Comparison of ENCODE assay signal across 22 cellular contexts in the genomic region with DNA sequence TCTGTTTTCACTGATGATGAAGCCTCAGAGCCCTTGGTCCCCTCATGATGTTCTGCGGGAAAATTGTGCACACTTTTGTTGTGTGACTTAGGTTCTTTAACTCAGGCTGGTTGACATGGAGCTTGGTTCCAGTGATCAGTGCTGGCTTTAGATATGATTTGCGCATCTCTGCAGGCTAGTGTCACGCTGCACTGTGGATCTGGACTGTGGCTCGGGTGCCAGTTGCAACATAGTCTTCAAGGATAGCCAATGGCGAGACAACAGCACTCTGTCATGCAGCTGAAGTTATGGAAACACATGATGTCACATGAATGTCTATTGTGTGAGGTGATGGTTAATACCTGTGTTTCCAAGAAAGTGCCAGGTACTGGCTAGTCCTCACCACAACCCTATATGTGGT. TPM values are rescaled to one million over a fixed set of nuclear protein-coding genes. Genes with fewer than 3 reads are reported as not detected.
DNase-seq lines count a peak whose midpoint lies in the region; ATAC-seq and TF ChIP-seq lines count a peak whose summit lies in the region.
"Had no signal": no experiment of that assay in that cellular context is flagged by ENCODE, and none has a peak within 500 bp of the region (broad histone marks: within the 10 kb centered on the region; RNA-seq: fewer than 3 reads in every experiment).

No MANE protein-coding gene starts in this region.

- no peak overlapping the region for H3K4me3 ChIP-seq in IMR-90 (ENCODE audit: insufficient read depth, low read depth, low read length)
- H3K4me3 ChIP-seq in adrenal gland: no peak overlapping the region
- peak overlapping the region in 1 of 2 donors; percentile 19 for H3K4me3 ChIP-seq in muscle layer of duodenum (ENCODE audit: low read depth in 1 of 2, low read length in 2 of 2)
- no peak overlapping the region for H3K4me3 ChIP-seq in subcutaneous abdominal adipose tissue (ENCODE audit: low read depth in 1 of 5, low read length in 5 of 5)
- H3K4me3 ChIP-seq: BLaER1 had no signal

- H2BK120ac ChIP-seq in IMR-90 (ENCODE audit: low read depth, low read length): no peak overlapping the region; the same call in 1 of the 2 replicates

- peaks cover 76% of the 10 kb centered on the region for H4K20me1 ChIP-seq in IMR-90 (ENCODE audit: insufficient read depth, low read length)
- H4K20me1 ChIP-seq: BLaER1 had no signal

- H3K27ac ChIP-seq in IMR-90 (ENCODE audit: insufficient read depth, low read length) (no peak overlapping the region), adrenal gland (peak overlapping the region; percentile 28 to 93 (median 73)), muscle layer of duodenum (ENCODE audit: low read length) (peak overlapping the region; percentile 52), subcutaneous abdominal adipose tissue (ENCODE audit: low read depth, low read length) (peak overlapping the region; percentile 92)
- H3K27ac ChIP-seq: BLaER1 had no signal

- H3K9me1 ChIP-seq in IMR-90 (ENCODE audit: insufficient read depth, low read length): peaks cover 35% of the 10 kb centered on the region

- H3K23ac ChIP-seq in IMR-90 (ENCODE audit: low read depth, low read length): peak overlapping the region; percentile 60; the same call in 1 of the 2 replicates

- peaks cover 4% of the 10 kb centered on the region for H3K9me3 Mint-ChIP-seq in mesothelial cell of epicardium
- H3K9me3 Mint-ChIP-seq: CD4-positive, alpha-beta T cell; H9 had no signal

- peak overlapping the region; percentile 37; the same call in 1 of the 2 replicates for H2BK20ac ChIP-seq in IMR-90 (ENCODE audit: low read depth, low read length)

- H2BK15ac ChIP-seq in IMR-90 (ENCODE audit: low read depth, low read length): peak overlapping the region; percentile 19; the same call in 1 of the 3 replicates

- TF ChIP-seq POLR2A in IMR-90 (IDR thresholded peaks at IDR 0.05; ENCODE audit: low read depth, low read length) (no peak), adrenal gland (IDR thresholded peaks at IDR 0.05) (no peak)

- H4K8ac ChIP-seq in IMR-90 (ENCODE audit: low read depth in 2 of 2, low read length in 2 of 2): no peak overlapping the region

- 0 out of 2 replicates have a peak overlapping the region, but pooled peaks have one; percentile 41 for H2AK5ac ChIP-seq in IMR-90 (ENCODE audit: low read depth, low read length)

- H3K18ac ChIP-seq in IMR-90 (ENCODE audit: low read depth, low read length): no peak overlapping the region

- no TSS peak for BruUV-seq in IMR-90 (replicated peaks; lab: Mats Ljungman, UMichigan)

- no peaks in the 10 kb centered on the region for H3K9me3 ChIP-seq in IMR-90 (ENCODE audit: control insufficient read depth, insufficient read depth, low read length)
- no peaks in the 10 kb centered on the region for H3K9me3 ChIP-seq in adrenal gland (replicated peaks in 1 of 3)
- H3K9me3 ChIP-seq in muscle layer of duodenum (ENCODE audit: control insufficient read depth in 1 of 2, low read length in 2 of 2): no peaks in the 10 kb centered on the region
- H3K9me3 ChIP-seq in subcutaneous abdominal adipose tissue (ENCODE audit: control insufficient read depth in 5 of 5, low read length in 5 of 5): no peaks in the 10 kb centered on the region
- H3K9me3 ChIP-seq: BLaER1 had no signal

- no peak overlapping the region for H3K56ac ChIP-seq in IMR-90 (ENCODE audit: extremely low read depth, insufficient read depth, low read length)

- H3K14ac ChIP-seq in IMR-90 (replicated peaks; ENCODE audit: low read depth, low read length): peak overlapping the region; percentile 71

- no peaks in the 10 kb centered on the region for H3K27me3 Mint-ChIP-seq in mesothelial cell of epicardium (ENCODE audit: low read depth)

- no peak for ATAC-seq in IMR-90 (ENCODE audit: low read depth)
- no peak for ATAC-seq in GM19397 (IDR thresholded peaks at IDR 0.05; ENCODE audit: unreplicated experiment)
- ATAC-seq: Panc1 had no signal

- dilution Hi-C loops in IMR-90 (cut with HindIII; ENCODE audit: low sequenced_read_pairs, unreplicated experiment): no loop called here

- peaks cover 47 to 86% of the 10 kb centered on the region in 2 experiments for H3K79me1 ChIP-seq in IMR-90 (ENCODE audit: low read depth in 1 of 2, low read length in 2 of 2)

- no peaks in the 10 kb centered on the region for H3K27me3 ChIP-seq in IMR-90 (ENCODE audit: control insufficient read depth, insufficient read depth, low read length)
- no peaks in the 10 kb centered on the region for H3K27me3 ChIP-seq in adrenal gland
- H3K27me3 ChIP-seq in muscle layer of duodenum (ENCODE audit: low read depth, low read length): no peaks in the 10 kb centered on the region
- H3K27me3 ChIP-seq in subcutaneous abdominal adipose tissue (ENCODE audit: control insufficient read depth in 5 of 5, insufficient read depth in 4 of 5, low read length in 5 of 5): no peaks in the 10 kb centered on the region
- H3K27me3 ChIP-seq: BLaER1 had no signal

- 98% methylated on average over 4 of the region's 5 CpGs; no CpG with 5 or more reads in 1 of the 2 experiments for WGBS in IMR-90 (ENCODE audit: extremely low coverage in 2 of 2, insufficient read length in 1 of 2), 2 experiments
- WGBS in adrenal gland, 4 donors: 75 to 84% (median 80%) methylated on average over 5 of the region's 5 CpGs

- H3K9ac ChIP-seq in IMR-90 (ENCODE audit: low read depth, low read length): no peak overlapping the region
- no peak overlapping the region for H3K9ac ChIP-seq in subcutaneous abdominal adipose tissue (ENCODE audit: low read length in 5 of 5)
- H3K9ac ChIP-seq: BLaER1 had no signal

- TF ChIP-seq RAD21 in IMR-90 (IDR thresholded peaks at IDR 0.05; ENCODE audit: low read length): no peak

- H3K4me3 Mint-ChIP-seq in mesothelial cell of epicardium: no peak overlapping the region
- H3K4me3 Mint-ChIP-seq: CD4-positive, alpha-beta T cell; H9 had no signal

- no peak overlapping the region for H2BK5ac ChIP-seq in IMR-90 (ENCODE audit: low read depth, low read length, poor library complexity, severe bottlenecking)

- H3K4ac ChIP-seq in IMR-90 (ENCODE audit: low read depth, low read length): peak overlapping the region; percentile 26; the same call in 1 of the 2 replicates

- H4K5ac ChIP-seq in IMR-90 (ENCODE audit: low read depth, low read length): no peak overlapping the region

- no peak overlapping the region for H3K4me2 ChIP-seq in IMR-90 (ENCODE audit: low read depth, low read length)
- H3K4me2 ChIP-seq: BLaER1 had no signal

- peaks cover 3% of the 10 kb centered on the region for H3K36me3 Mint-ChIP-seq in mesothelial cell of epicardium

- DNase-seq in IMR-90 (no peak), adrenal gland (peak in 5 of 7 donors; percentile 37 to 72 (median 63)), mucosa of gallbladder (ENCODE audit: low spot score) (no peak), mesothelial cell of epicardium (ENCODE audit: low spot score in 2 of 2, unreplicated experiment in 2 of 2) (no peak)
- DNase-seq in activated T-cell treated with anti-CD3 and anti-CD28 coated beads, Interleukin-2, amount 50 U/mL, for 1 hour: no peak
- DNase-seq: ACHN; CD4-positive, alpha-beta T cell; COR-L47; DMS79; H9; KG1; NCI-H1092 treated with DMSO at 0.1 percent for 48 hours; NCI-H1436 treated with DMSO at 0.1 percent for 48 hours; NCI-H2029; NCI-H345; NCI-H524; NCI-H774 had no signal

- no peak overlapping the region for H2AFZ ChIP-seq in IMR-90 (replicated peaks; ENCODE audit: low read length, poor library complexity)

- TF ChIP-seq CTCF in IMR-90 (conservative IDR thresholded peaks at IDR 0.05; ENCODE audit: low read depth, low read length): no peak
- TF ChIP-seq CTCF in adrenal gland (IDR thresholded peaks at IDR 0.05): no peak
- no peak for TF ChIP-seq CTCF in mesothelial cell of epicardium (IDR thresholded peaks at IDR 0.05; ENCODE audit: unreplicated experiment)

- peaks cover 11% of the 10 kb centered on the region for H3K4me1 Mint-ChIP-seq in mesothelial cell of epicardium

- H3K36me3 ChIP-seq in IMR-90 (ENCODE audit: control insufficient read depth, insufficient read depth, low read length): peaks cover 6% of the 10 kb centered on the region
- H3K36me3 ChIP-seq in adrenal gland (replicated peaks in 1 of 2): no peaks in the 10 kb centered on the region
- H3K36me3 ChIP-seq in muscle layer of duodenum (ENCODE audit: control insufficient read depth in 1 of 2, insufficient read depth in 2 of 2, low read length in 2 of 2): no peaks in the 10 kb centered on the region
- H3K36me3 ChIP-seq in subcutaneous abdominal adipose tissue (ENCODE audit: control insufficient read depth in 5 of 5, insufficient read depth in 5 of 5, low read length in 5 of 5): no peaks in the 10 kb centered on the region
- H3K36me3 ChIP-seq: BLaER1 had no signal

- no peak overlapping the region for H2AK9ac ChIP-seq in IMR-90 (replicated peaks; ENCODE audit: low read depth, low read length, poor library complexity)

- intact Hi-C loops in IMR-90 (cut with micrococcal nuclease): no loop called here
- intact Hi-C loops in adrenal gland (cut with DNase I): no loop called here

- H3K27ac Mint-ChIP-seq in mesothelial cell of epicardium: no peak overlapping the region
- H3K27ac Mint-ChIP-seq: CD4-positive, alpha-beta T cell had no signal

- CTCF ChIA-PET in IMR-90 (lab: Yijun Ruan, JAX): no interaction called here

- POLR2A ChIA-PET in IMR-90 (lab: Charles Lee; ENCODE audit: unreplicated experiment): no interaction called here

- no peak overlapping the region for H4K91ac ChIP-seq in IMR-90 (ENCODE audit: insufficient read depth, low read depth, low read length)

- H3K4me1 ChIP-seq in IMR-90 (ENCODE audit: control insufficient read depth, insufficient read depth, low read length): peaks cover 26% of the 10 kb centered on the region
- H3K4me1 ChIP-seq in adrenal gland (replicated peaks in 1 of 2): peaks cover 38 to 49% of the 10 kb centered on the region in 2 donors
- H3K4me1 ChIP-seq in muscle layer of duodenum (ENCODE audit: control insufficient read depth in 1 of 2, insufficient read depth in 2 of 2, low read length in 2 of 2): peaks cover 0 to 51% of the 10 kb centered on the region in 2 donors
- H3K4me1 ChIP-seq in subcutaneous abdominal adipose tissue (ENCODE audit: control insufficient read depth in 5 of 5, insufficient read depth in 5 of 5, low read length in 5 of 5): peaks cover 6 to 34% (median 31%) of the 10 kb centered on the region in 5 donors

- in situ Hi-C loops in IMR-90 (cut with MboI; ENCODE audit: low sequenced_read_pairs): no loop called here

TF ChIP-seq in IMR-90, 13 proteins besides CTCF, POLR2A, EP300 and RAD21 (continues in another document):
- TF ChIP-seq RFX5 (IDR thresholded peaks at IDR 0.05; ENCODE audit: low read depth, low read length): no peak

RNA-seq across cellular contexts. Expression of gene DDR2, which starts 56.7 kb away (rescaled TPM):
- total RNA-seq in IMR-90 (2012; rRNA removed): 194 and 245 TPM in 2 replicates
- 64.3 and 66.1 TPM in 2 replicates for polyA plus RNA-seq in IMR-90 (2012; rRNA removed)
- polyA plus RNA-seq in IMR-90 (2012; cell fraction: cytosol; rRNA removed): 30.4 and 36.7 TPM in 2 replicates
- polyA plus RNA-seq in IMR-90 (2012; cell fraction: nucleus; rRNA removed; ENCODE audit: low replicate concordance): 28.4 and 79.2 TPM in 2 replicates
- total RNA-seq in adrenal gland: 100 to 1,000 TPM; 214 to 349 (median 254) TPM
- 100 to 1,000 TPM in 1 of 3 donors, 10 to 100 TPM in 2; 15.1 to 127 (median 34.2) TPM for polyA plus RNA-seq in adrenal gland
- 48.3 TPM for total RNA-seq in mucosa of gallbladder
- total RNA-seq in mesothelial cell of epicardium: 54.4 to 60.0 TPM (median 58.1 TPM) in 3 replicates

Comparison
In these comparisons a context has a peak if more than half of its experiments do, and no peak if none do; other contexts are left out.
1. DNase-seq: peak in adrenal gland (5 of 7); none in IMR-90 (single experiment), mucosa of gallbladder (single experiment), mesothelial cell of epicardium (0 of 2) and activated T-cell treated with anti-CD3 and anti-CD28 coated beads, Interleukin-2, amount 50 U/mL, for 1 hour (single experiment).